In genomic region chr2:49042510-49042909, GRCh38 we compare ENCODE assay signal across 22 cellular contexts.
"Had no signal": no experiment of that assay in that cellular context is flagged by ENCODE, and none has a peak within 500 bp of the region (broad histone marks: within the 10 kb centered on the region; RNA-seq: fewer than 3 reads in every experiment).

No MANE protein-coding gene starts in this region.

- ATAC-seq: activated CD8-positive, alpha-beta T cell treated with anti-CD3 and anti-CD28 coated beads, Interleukin-2, amount 10 ng/mL, durations not matched to agents 7 days and 5 days; activated naive CD8-positive, alpha-beta T cell treated with anti-CD3 and anti-CD28 coated beads, Interleukin-2, amount 50 U/mL, for 24 hours; gastroesophageal sphincter; heart left ventricle; left colon; stimulated activated naive B cell treated with anti-CD40 and anti-IgM and Interleukin-4, amounts not matched to agents 10 μg/mL and 1 μg/mL and 100 μg/mL, for 72 hours had no signal

- H3K4me3 ChIP-seq: gastroesophageal sphincter, heart left ventricle, sigmoid colon, smooth muscle cell, transverse colon, uterus had no signal

- H3K27me3 ChIP-seq: gastroesophageal sphincter, heart left ventricle, sigmoid colon, transverse colon, uterus had no signal

- H3K36me3 ChIP-seq: gastroesophageal sphincter, heart left ventricle, sigmoid colon, transverse colon, uterus, WERI-Rb-1 had no signal

- H3K9me3 ChIP-seq: gastroesophageal sphincter, heart left ventricle, sigmoid colon, transverse colon, uterus had no signal

- H3K27ac ChIP-seq: gastroesophageal sphincter, heart left ventricle, sigmoid colon, transverse colon, uterus, WERI-Rb-1 had no signal

- H3K4me2 ChIP-seq: smooth muscle cell had no signal

- DNase-seq: activated CD4-positive, alpha-beta T cell treated with anti-CD3 and anti-CD28 coated beads for 1 hour; activated CD4-positive, alpha-beta T cell treated with anti-CD3 and anti-CD28 coated beads, Interleukin-2, amount 50 U/mL, for 1 hour; activated CD8-positive, alpha-beta T cell treated with anti-CD3 and anti-CD28 coated beads, Interleukin-2, amount 10 ng/mL, durations not matched to agents 7 days and 5 days; activated gamma-delta T cell; activated naive CD4-positive, alpha-beta T cell treated with anti-CD3 and anti-CD28 coated beads, Interleukin-2, amount 50 U/mL, for 16 hours; activated naive CD8-positive, alpha-beta T cell treated with anti-CD3 and anti-CD28 coated beads, Interleukin-2, amount 50 U/mL, for 24 hours; cerebellar nuclear complex; cortex of kidney; endodermal cell; heart left ventricle; islet precursor cell; left colon; retina; sigmoid colon; stimulated activated CD4-positive, alpha-beta T cell treated with anti-CD3 and anti-CD28 coated beads, Interleukin-15, amount 100 ng/mL, for 24 hours; stimulated activated CD8-positive, alpha-beta memory T cell treated with anti-CD3 and anti-CD28 coated beads, Interleukin-4, amount 100 ng/mL, for 48 hours; stimulated activated naive B cell treated with anti-CD40 and anti-IgM and Interleukin-4, amounts not matched to agents 10 μg/mL and 1 μg/mL and 100 μg/mL, for 72 hours; transverse colon; uterus; WERI-Rb-1 had no signal

- H3K4me1 ChIP-seq: sigmoid colon, uterus had no signal
